9 cellular contexts compared by ENCODE assay signal in genomic region chr15:90046846-90047481, GRCh38.
DNase-seq lines count a peak whose midpoint lies in the region; ATAC-seq and TF ChIP-seq lines count a peak whose summit lies in the region.
"Had no signal": no experiment of that assay in that cellular context is flagged by ENCODE, and none has a peak within 500 bp of the region (broad histone marks: within the 10 kb centered on the region; RNA-seq: fewer than 3 reads in every experiment).

No MANE protein-coding gene starts in this region.

- peak; percentile 33 for DNase-seq in GM10266 (ENCODE audit: extremely low spot score)
- DNase-seq in COLO829 (ENCODE audit: low spot score) = no peak
- DNase-seq in NCI-H69 (lab: John Stamatoyannopoulos, UW) = no peak
- no peak for DNase-seq in activated CD8-positive, alpha-beta memory T cell treated with anti-CD3 and anti-CD28 coated beads, Interleukin-2, amount 50 U/mL, for 4 hours
- no peak for DNase-seq in NCI-H146 treated with DMSO at 0.1 percent for 48 hours (lab: John Stamatoyannopoulos, UW; ENCODE audit: unreplicated experiment)
- DNase-seq: stimulated activated CD4-positive, alpha-beta T cell treated with anti-CD3 and anti-CD28 coated beads, Interleukin-4, amount 100 ng/mL, for 4 hours had no signal

- no peaks in the 10 kb centered on the region for H3K79me2 ChIP-seq in SU-DHL-6 (ENCODE audit: insufficient read depth, low read length)

- peak overlapping the region; percentile 44 for H3K27ac ChIP-seq in SU-DHL-6 (ENCODE audit: low read depth, low read length)

- no peaks in the 10 kb centered on the region for H3K9me2 ChIP-seq in SU-DHL-6 (replicated peaks; ENCODE audit: insufficient read depth, low read length)

- peaks cover 55% of the 10 kb centered on the region for H3K4me1 ChIP-seq in mucosa of stomach (ENCODE audit: control insufficient read depth, insufficient read depth, low read length)

- ATAC-seq in HG02798 (IDR thresholded peaks at IDR 0.05; ENCODE audit: poor library complexity, unreplicated experiment) = peak; percentile 70

- H3K9ac ChIP-seq in SU-DHL-6 (ENCODE audit: low read length) (0 out of 2 replicates have a peak overlapping the region, but pooled peaks have one; percentile 21), mucosa of stomach (ENCODE audit: low read length) (peak overlapping the region; percentile 16)

- H3K4me3 ChIP-seq in SU-DHL-6 (ENCODE audit: insufficient read depth, low read length, poor library complexity, severe bottlenecking) = no peak overlapping the region
- no peak overlapping the region for H3K4me3 ChIP-seq in mucosa of stomach (ENCODE audit: low read length)

- H3K9me3 ChIP-seq in SU-DHL-6 (ENCODE audit: insufficient read depth, low read length) (no peaks in the 10 kb centered on the region), mucosa of stomach (ENCODE audit: control insufficient read depth, low read length) (no peaks in the 10 kb centered on the region)

- TF ChIP-seq CTCF in GM10266 (IDR thresholded peaks at IDR 0.05; ENCODE audit: control insufficient read depth, insufficient read depth, low read depth, missing control alignments) (no peak), SU-DHL-6 (IDR thresholded peaks at IDR 0.05; ENCODE audit: insufficient read depth, low read length, poor library complexity, severe bottlenecking) (no peak)

- H3K4me2 ChIP-seq in SU-DHL-6 (ENCODE audit: low read depth, low read length, poor library complexity, severe bottlenecking) = peak overlapping the region; percentile 39

- H4K20me1 ChIP-seq in SU-DHL-6 (ENCODE audit: low read depth, low read length) = no peaks in the 10 kb centered on the region

- H3K36me3 ChIP-seq in SU-DHL-6 (ENCODE audit: low read length) = no peaks in the 10 kb centered on the region
- H3K36me3 ChIP-seq in mucosa of stomach (ENCODE audit: control insufficient read depth, insufficient read depth, low read length) = no peaks in the 10 kb centered on the region

- peak overlapping the region; percentile 0 for H2AFZ ChIP-seq in SU-DHL-6 (ENCODE audit: low read depth, low read length, severe bottlenecking)

- H3F3A ChIP-seq in SU-DHL-6 (ENCODE audit: insufficient read depth) = no peaks in the 10 kb centered on the region

- no peaks in the 10 kb centered on the region for H3K27me3 ChIP-seq in SU-DHL-6 (ENCODE audit: low read length)
- no peaks in the 10 kb centered on the region for H3K27me3 ChIP-seq in mucosa of stomach (ENCODE audit: control insufficient read depth, insufficient read depth, low read length)
